20 cellular contexts compared by ENCODE assay signal in the genomic region with DNA sequence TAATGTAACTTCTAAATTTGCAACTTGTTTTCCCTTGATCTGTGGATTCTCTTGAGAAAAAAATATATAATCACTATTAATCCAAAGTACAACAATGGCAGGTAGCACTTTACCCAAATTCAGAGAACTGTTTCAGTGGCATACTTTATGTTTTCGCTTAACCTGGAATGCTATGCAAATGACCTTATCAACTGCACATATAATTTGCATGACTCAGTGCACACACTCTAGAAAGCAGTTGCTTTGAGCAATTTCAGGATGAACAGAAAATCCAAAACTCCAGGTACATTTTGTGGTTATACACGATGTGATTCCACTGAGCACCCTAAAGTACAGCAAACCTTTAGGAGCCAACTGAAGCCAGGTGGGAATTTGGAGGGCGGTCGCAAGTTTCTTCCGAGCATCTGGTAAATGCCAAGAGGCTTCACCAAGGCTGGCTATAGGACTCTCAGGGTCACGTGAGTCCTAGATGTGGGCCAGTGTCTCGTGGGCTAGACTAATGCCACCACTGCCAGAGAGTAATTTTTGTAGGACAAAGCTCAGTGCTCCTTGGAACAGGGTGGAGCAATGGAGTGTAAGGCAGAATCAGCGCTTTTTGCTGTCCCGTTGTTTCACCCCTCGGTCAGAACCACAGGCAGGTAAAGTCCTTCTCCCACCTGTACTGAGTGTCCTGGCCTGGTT. TPM values are rescaled to one million over a fixed set of nuclear protein-coding genes. Genes with fewer than 3 reads are reported as not detected.
DNase-seq lines count a peak whose midpoint lies in the region; ATAC-seq, FAIRE-seq and TF ChIP-seq lines count a peak whose summit lies in the region.
"Had no signal": no experiment of that assay in that cellular context is flagged by ENCODE, and none has a peak within 500 bp of the region (broad histone marks: within the 10 kb centered on the region; RNA-seq: fewer than 3 reads in every experiment).

No MANE protein-coding gene starts in this region.

- H3K27me3 Mint-ChIP-seq in astrocyte (ENCODE audit: low read depth, unreplicated experiment): peaks cover 3% of the 10 kb centered on the region

- no peaks in the 10 kb centered on the region for H3K4me1 Mint-ChIP-seq in astrocyte (ENCODE audit: low read depth, unreplicated experiment)
- H3K4me1 Mint-ChIP-seq: CD4-positive, CD25-positive, alpha-beta regulatory T cell had no signal

- no peak overlapping the region for H4K5ac ChIP-seq in IMR-90 (ENCODE audit: low read depth, low read length)

- H2BK120ac ChIP-seq in IMR-90 (ENCODE audit: low read depth, low read length): no peak overlapping the region

- H3K9me3 ChIP-seq in IMR-90 (ENCODE audit: control insufficient read depth, insufficient read depth, low read length) (peaks cover 2% of the 10 kb centered on the region; the same call in 1 of the 2 replicates), astrocyte (ENCODE audit: insufficient read depth, low read depth, low read length) (no peaks in the 10 kb centered on the region)
- H3K9me3 ChIP-seq: BE2C had no signal

- POLR2A ChIA-PET in IMR-90 (lab: Charles Lee; ENCODE audit: unreplicated experiment): no interaction called here

- no peak overlapping the region for H4K91ac ChIP-seq in IMR-90 (ENCODE audit: insufficient read depth, low read depth, low read length)

- H3K4me2 ChIP-seq in IMR-90 (ENCODE audit: low read depth, low read length): no peak overlapping the region
- no peak overlapping the region for H3K4me2 ChIP-seq in astrocyte (ENCODE audit: low read length)

- no peaks in the 10 kb centered on the region for H3K36me3 Mint-ChIP-seq in astrocyte (ENCODE audit: low read depth, unreplicated experiment)
- H3K36me3 Mint-ChIP-seq: CD4-positive, CD25-positive, alpha-beta regulatory T cell had no signal

- DNase-seq in IMR-90 (peak; percentile 4), astrocyte (ENCODE audit: low read depth) (peak; percentile 18), kidney tubule cell (ENCODE audit: low spot score) (peak; percentile 44), renal cortical epithelial cell (ENCODE audit: low read depth) (peak; percentile 66), SHP77 (lab: John Stamatoyannopoulos, UW) (no peak), KBM-7 (no peak), islet precursor cell (no peak)
- DNase-seq: BE2C; CD4-positive, CD25-positive, alpha-beta regulatory T cell; GOT3; NCI-H1092 treated with DMSO at 0.1 percent for 48 hours; NCI-H1436 treated with DMSO at 0.1 percent for 48 hours; NCI-H1930; NCI-H2227 treated with DMSO at 0.1 percent for 48 hours; NCI-H510A; NCI-H774 had no signal

- TF ChIP-seq CTCF in IMR-90 (conservative IDR thresholded peaks at IDR 0.05; ENCODE audit: low read depth, low read length) (no peak), astrocyte (IDR thresholded peaks at IDR 0.05; ENCODE audit: insufficient read depth, low read depth, low read length) (no peak)

- ATAC-seq in IMR-90 (ENCODE audit: low read depth): no peak
- ATAC-seq: GM12878, HCT116, Panc1 had no signal

- H3K4me3 ChIP-seq in IMR-90 (ENCODE audit: insufficient read depth, low read depth, low read length) (no peak overlapping the region), astrocyte (ENCODE audit: insufficient read depth, low read depth, low read length) (no peak overlapping the region)
- H3K4me3 ChIP-seq: GM12878 had no signal

- no peak overlapping the region for H3K27ac Mint-ChIP-seq in astrocyte (ENCODE audit: unreplicated experiment)
- H3K27ac Mint-ChIP-seq: CD4-positive, CD25-positive, alpha-beta regulatory T cell had no signal

- H2BK20ac ChIP-seq in IMR-90 (ENCODE audit: low read depth, low read length): no peak overlapping the region

- H3K4me3 Mint-ChIP-seq in astrocyte (ENCODE audit: unreplicated experiment): no peak overlapping the region
- H3K4me3 Mint-ChIP-seq: CD4-positive, CD25-positive, alpha-beta regulatory T cell had no signal

- peak overlapping the region; percentile 47 for H2AK9ac ChIP-seq in IMR-90 (replicated peaks; ENCODE audit: low read depth, low read length, poor library complexity)

- no peaks in the 10 kb centered on the region for H3K36me3 ChIP-seq in IMR-90 (ENCODE audit: control insufficient read depth, insufficient read depth, low read length)
- H3K36me3 ChIP-seq in astrocyte (ENCODE audit: insufficient read depth, low read length): no peaks in the 10 kb centered on the region
- H3K36me3 ChIP-seq: BE2C had no signal

- BruUV-seq in IMR-90 (replicated peaks; lab: Mats Ljungman, UMichigan): no TSS peak

- H3K9me1 ChIP-seq in IMR-90 (ENCODE audit: insufficient read depth, low read length): no peaks in the 10 kb centered on the region

- FAIRE-seq in astrocyte (lab: Jason Lieb, UNC): no peak
- FAIRE-seq: GM12878 had no signal

- no peak overlapping the region for H2AK5ac ChIP-seq in IMR-90 (ENCODE audit: low read depth, low read length)

- CTCF ChIA-PET in IMR-90 (lab: Yijun Ruan, JAX): interaction anchor here (0.6 kb wide), 1 partner anchor 469 kb away, joined by 3 read pairs; no protein-coding TSS in a partner anchor

- no peaks in the 10 kb centered on the region for H3K4me1 ChIP-seq in IMR-90 (ENCODE audit: control insufficient read depth, insufficient read depth, low read length)
- no peaks in the 10 kb centered on the region for H3K4me1 ChIP-seq in astrocyte (ENCODE audit: insufficient read depth, low read length)

- H3K14ac ChIP-seq in IMR-90 (replicated peaks; ENCODE audit: low read depth, low read length): no peak overlapping the region

- H2AFZ ChIP-seq in IMR-90 (replicated peaks; ENCODE audit: low read length, poor library complexity) (peak overlapping the region; percentile 37), astrocyte (ENCODE audit: low read depth, low read length) (no peak overlapping the region)

- H3K27ac ChIP-seq in IMR-90 (ENCODE audit: insufficient read depth, low read length) (no peak overlapping the region), astrocyte (ENCODE audit: low read depth, low read length) (no peak overlapping the region)

- in situ Hi-C loops in IMR-90 (cut with MboI; ENCODE audit: low sequenced_read_pairs): no loop called here
- in situ Hi-C loops in KBM-7 (cut with MboI; ENCODE audit: low pct_unique_long_range_greater_than_20kb, low sequenced_read_pairs): no loop called here

- H3K9ac ChIP-seq in IMR-90 (ENCODE audit: low read depth, low read length): no peak overlapping the region
- H3K9ac ChIP-seq in astrocyte (ENCODE audit: low read length): no peak overlapping the region

- no peak overlapping the region for H4K8ac ChIP-seq in IMR-90 (ENCODE audit: low read depth in 2 of 2, low read length in 2 of 2)

- TF ChIP-seq POLR2A in IMR-90 (IDR thresholded peaks at IDR 0.05; ENCODE audit: low read depth, low read length): no peak

- H3K79me2 ChIP-seq in astrocyte (ENCODE audit: insufficient read depth, low read length): no peaks in the 10 kb centered on the region

- dilution Hi-C loops in IMR-90 (cut with HindIII; ENCODE audit: low sequenced_read_pairs, unreplicated experiment): no loop called here

- no peak overlapping the region for H3K18ac ChIP-seq in IMR-90 (ENCODE audit: low read depth, low read length)

- H2BK5ac ChIP-seq in IMR-90 (ENCODE audit: low read depth, low read length, poor library complexity, severe bottlenecking): no peak overlapping the region

- no peaks in the 10 kb centered on the region for H3K79me1 ChIP-seq in IMR-90 (ENCODE audit: low read depth in 1 of 2, low read length in 2 of 2)

- H3K27me3 ChIP-seq in IMR-90 (ENCODE audit: control insufficient read depth, insufficient read depth, low read length): peaks cover 2% of the 10 kb centered on the region
- no peaks in the 10 kb centered on the region for H3K27me3 ChIP-seq in astrocyte (ENCODE audit: insufficient read depth, low read length)

- H3K23ac ChIP-seq in IMR-90 (ENCODE audit: low read depth, low read length): no peak overlapping the region

- H3K4ac ChIP-seq in IMR-90 (ENCODE audit: low read depth, low read length): no peak overlapping the region

- no peaks in the 10 kb centered on the region for H3K9me3 Mint-ChIP-seq in astrocyte (ENCODE audit: unreplicated experiment)
- H3K9me3 Mint-ChIP-seq: CD4-positive, CD25-positive, alpha-beta regulatory T cell had no signal

- H3K56ac ChIP-seq in IMR-90 (ENCODE audit: extremely low read depth, insufficient read depth, low read length): no peak overlapping the region

- WGBS in IMR-90 (ENCODE audit: extremely low coverage in 2 of 2, insufficient read length in 1 of 2), 2 experiments: 95% methylated on average over 7 of the region's 10 CpGs; no CpG with 5 or more reads in 1 of the 2 experiments

- TF ChIP-seq RAD21 in IMR-90 (IDR thresholded peaks at IDR 0.05; ENCODE audit: low read length): no peak

- H2BK15ac ChIP-seq in IMR-90 (ENCODE audit: low read depth, low read length): no peak overlapping the region

- H4K20me1 ChIP-seq in IMR-90 (ENCODE audit: insufficient read depth, low read length): no peaks in the 10 kb centered on the region
- H4K20me1 ChIP-seq in astrocyte (ENCODE audit: insufficient read depth, low read length): no peaks in the 10 kb centered on the region

- intact Hi-C loops in IMR-90 (cut with micrococcal nuclease): no loop called here

RNA-seq across cellular contexts. Expression of a gene that starts 37.3 kb away (rescaled TPM):
- under 0.01 and 0.18 TPM in 2 replicates for total RNA-seq in IMR-90 (2012; rRNA removed)
- polyA plus RNA-seq in IMR-90 (2012; rRNA removed): 0.14 TPM in 1 of 2 replicates, not detected in the other
- polyA plus RNA-seq in IMR-90 (2012; cell fraction: cytosol; rRNA removed): 0.18 TPM in 1 of 2 replicates, not detected in the other
- polyA plus RNA-seq in IMR-90 (2012; cell fraction: nucleus; rRNA removed; ENCODE audit: low replicate concordance): 0.14 and 0.79 TPM in 2 replicates
- not detected in 2 replicates for total RNA-seq in astrocyte
- 4.5 and 9.3 TPM in 2 replicates for total RNA-seq in renal cortical epithelial cell
- total RNA-seq: SK-MEL-5 had no signal

RNA-seq across cellular contexts. Expression of a gene that starts 37.4 kb away (rescaled TPM):
- total RNA-seq in IMR-90 (2012; rRNA removed) (0.36 and 0.56 TPM in 2 replicates), astrocyte (not detected in 2 replicates), renal cortical epithelial cell (20.3 and 34.6 TPM in 2 replicates)
- 0.16 and 0.60 TPM in 2 replicates for polyA plus RNA-seq in IMR-90 (2012; rRNA removed)
- polyA plus RNA-seq in IMR-90 (2012; cell fraction: cytosol; rRNA removed): 0.18 TPM in 2 replicates
- 0.28 and 1.3 TPM in 2 replicates for polyA plus RNA-seq in IMR-90 (2012; cell fraction: nucleus; rRNA removed; ENCODE audit: low replicate concordance)
- total RNA-seq: CD4-positive, CD25-positive, alpha-beta regulatory T cell; GM12878; SK-MEL-5 had no signal
- polyA plus RNA-seq: CD4-positive, CD25-positive, alpha-beta regulatory T cell; GM12878 had no signal

RNA-seq across cellular contexts. Expression of a gene that starts 47.1 kb away (rescaled TPM):
- total RNA-seq in IMR-90 (2012; rRNA removed) (14.7 and 16.0 TPM in 2 replicates), astrocyte (30.2 and 32.0 TPM in 2 replicates), renal cortical epithelial cell (15.1 and 19.5 TPM in 2 replicates)
- 16.3 TPM in 2 replicates for polyA plus RNA-seq in IMR-90 (2012; rRNA removed)
- polyA plus RNA-seq in IMR-90 (2012; cell fraction: cytosol; rRNA removed): 11.7 and 12.5 TPM in 2 replicates
- polyA plus RNA-seq in IMR-90 (2012; cell fraction: nucleus; rRNA removed; ENCODE audit: low replicate concordance): 3.4 and 7.0 TPM in 2 replicates

Comparison
In these comparisons a context has a peak if more than half of its experiments do, and no peak if none do; other contexts are left out.
1. DNase-seq: peak in IMR-90 (single experiment), astrocyte (single experiment), kidney tubule cell (single experiment) and renal cortical epithelial cell (single experiment); none in SHP77 (0 of 2), KBM-7 (single experiment) and islet precursor cell (single experiment).
2. RNA of a gene that starts 37.4 kb away (total RNA-seq): 20.3 to 34.6 TPM in renal cortical epithelial cell; 0.36 to 0.56 TPM in IMR-90 and not detected in astrocyte; every median in the first group is over 10 times any median in the second.